Comparison of ENCODE assay signal across 1 cellular context in the genomic region with DNA sequence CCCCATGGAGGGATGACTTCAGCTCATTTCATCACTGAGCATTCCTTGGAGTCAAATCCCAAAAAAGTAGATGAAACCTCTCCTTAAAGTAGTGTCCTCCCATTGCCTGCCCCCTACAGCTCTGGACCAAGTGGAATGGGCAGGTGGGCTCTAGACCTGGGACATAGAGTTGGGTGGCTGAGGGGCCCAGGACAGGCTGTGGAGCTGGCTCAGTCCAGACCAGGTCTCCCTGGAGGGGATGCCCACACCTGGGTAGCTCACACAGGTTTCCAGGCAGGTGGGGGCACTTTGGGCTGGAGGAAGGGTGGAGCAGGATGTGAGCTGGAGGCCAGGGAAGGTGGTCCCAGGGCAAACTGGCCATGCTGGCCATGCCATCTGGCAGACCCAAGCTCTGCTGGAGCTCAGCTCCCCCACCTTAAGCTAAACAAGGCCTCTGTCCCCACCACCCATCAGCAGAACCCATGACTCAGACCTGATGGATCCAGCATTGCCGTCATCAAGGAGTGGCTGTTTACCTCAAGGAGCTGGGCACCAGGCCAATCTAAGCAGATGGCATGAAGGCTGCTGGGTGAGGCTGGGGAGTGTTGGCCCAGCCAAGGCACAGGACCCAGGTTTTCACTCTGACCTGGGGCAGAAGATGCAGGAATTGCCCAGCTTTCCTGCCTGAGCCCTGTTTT.
TF ChIP-seq lines count a peak whose summit lies in the region.

No MANE protein-coding gene starts in this region.

TF ChIP-seq in HEK293, 187 proteins besides CTCF, POLR2A, EP300 and RAD21 (continued from another document):
- TF ChIP-seq, protein P1, sequence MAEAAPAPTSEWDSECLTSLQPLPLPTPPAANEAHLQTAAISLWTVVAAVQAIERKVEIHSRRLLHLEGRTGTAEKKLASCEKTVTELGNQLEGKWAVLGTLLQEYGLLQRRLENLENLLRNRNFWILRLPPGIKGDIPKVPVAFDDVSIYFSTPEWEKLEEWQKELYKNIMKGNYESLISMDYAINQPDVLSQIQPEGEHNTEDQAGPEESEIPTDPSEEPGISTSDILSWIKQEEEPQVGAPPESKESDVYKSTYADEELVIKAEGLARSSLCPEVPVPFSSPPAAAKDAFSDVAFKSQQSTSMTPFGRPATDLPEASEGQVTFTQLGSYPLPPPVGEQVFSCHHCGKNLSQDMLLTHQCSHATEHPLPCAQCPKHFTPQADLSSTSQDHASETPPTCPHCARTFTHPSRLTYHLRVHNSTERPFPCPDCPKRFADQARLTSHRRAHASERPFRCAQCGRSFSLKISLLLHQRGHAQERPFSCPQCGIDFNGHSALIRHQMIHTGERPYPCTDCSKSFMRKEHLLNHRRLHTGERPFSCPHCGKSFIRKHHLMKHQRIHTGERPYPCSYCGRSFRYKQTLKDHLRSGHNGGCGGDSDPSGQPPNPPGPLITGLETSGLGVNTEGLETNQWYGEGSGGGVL (tag by site-specific recombination; IDR thresholded peaks at IDR 0.05): peak; percentile 47; the same call in 1 of the 2 replicates
